In genomic region chr4:178612725-178613124, GRCh38 we compare ENCODE assay signal across 24 cellular contexts.
"Had no signal": no experiment of that assay in that cellular context is flagged by ENCODE, and none has a peak within 500 bp of the region (broad histone marks: within the 10 kb centered on the region; RNA-seq: fewer than 3 reads in every experiment).

No MANE protein-coding gene starts in this region.

- H3K36me3 ChIP-seq: gastroesophageal sphincter, heart right ventricle, neutrophil, pancreas, right lobe of liver, thyroid gland had no signal

- H3K4me1 Mint-ChIP-seq: immature natural killer cell; naive B cell; stimulated activated naive B cell treated with anti-CD40 and anti-IgM and Interleukin-4, amounts not matched to agents 10 μg/mL and 1 μg/mL and 100 μg/mL, for 72 hours; WTC11 had no signal

- FAIRE-seq: pancreas, small intestine had no signal

- H3K4me1 ChIP-seq: gastroesophageal sphincter, heart right ventricle, pancreas, right lobe of liver, thyroid gland had no signal

- H3K4me3 Mint-ChIP-seq: activated T-cell treated with anti-CD3 and anti-CD28 coated beads, Interleukin-2, amount 50 U/mL, for 72 hours; dendritic cell treated with granulocyte-macrophage colony-stimulating factor and Interleukin-4, amounts not matched to agents 40 ng/mL and 50 ng/mL, for 4 days; immature natural killer cell; stimulated activated naive B cell treated with anti-CD40 and anti-IgM and Interleukin-4, amounts not matched to agents 10 μg/mL and 1 μg/mL and 100 μg/mL, for 72 hours; WTC11 had no signal

- H3K9me3 ChIP-seq: gastroesophageal sphincter, mucosa of descending colon, neutrophil, pancreas, right lobe of liver, thyroid gland had no signal

- H3K27ac Mint-ChIP-seq: activated naive CD4-positive, alpha-beta T cell treated with anti-CD3 and anti-CD28 coated beads, Interleukin-2, amount 50 U/mL, for 72 hours; activated T-cell treated with anti-CD3 and anti-CD28 coated beads, Interleukin-2, amount 50 U/mL, for 72 hours; dendritic cell treated with granulocyte-macrophage colony-stimulating factor and Interleukin-4, amounts not matched to agents 40 ng/mL and 50 ng/mL, for 4 days; immature natural killer cell; naive B cell; stimulated activated naive B cell treated with anti-CD40 and anti-IgM and Interleukin-4, amounts not matched to agents 10 μg/mL and 1 μg/mL and 100 μg/mL, for 72 hours; WTC11 had no signal

- H3K9me3 Mint-ChIP-seq: dendritic cell treated with granulocyte-macrophage colony-stimulating factor and Interleukin-4, amounts not matched to agents 40 ng/mL and 50 ng/mL, for 4 days; WTC11 had no signal

- H3K27me3 ChIP-seq: gastroesophageal sphincter, heart right ventricle, neutrophil, pancreas, right lobe of liver, thyroid gland had no signal

- H3K4me3 ChIP-seq: gastroesophageal sphincter, heart right ventricle, mucosa of descending colon, pancreas, right lobe of liver, thyroid gland had no signal

- DNase-seq: activated CD4-positive, alpha-beta T cell treated with anti-CD3 and anti-CD28 coated beads for 4 hours; activated CD8-positive, alpha-beta memory T cell treated with anti-CD3 and anti-CD28 coated beads for 24 hours; activated CD8-positive, alpha-beta memory T cell treated with anti-CD3 and anti-CD28 coated beads, Interleukin-2, amount 50 U/mL, for 48 hours; activated effector memory CD4-positive, alpha-beta T cell treated with anti-CD3 and anti-CD28 coated beads, Interleukin-2, amount 50 U/mL, for 16 hours; activated T-cell treated with anti-CD3 and anti-CD28 coated beads, Interleukin-2, amount 50 U/mL, for 72 hours; amniotic stem cell; effector CD8-positive, alpha-beta T cell; heart right ventricle; immature natural killer cell; mesenchymal stem cell; mucosa of descending colon; naive B cell; pancreas; right lobe of liver; small intestine; stimulated activated naive B cell treated with anti-CD40 and anti-IgM and Interleukin-4, amounts not matched to agents 10 μg/mL and 1 μg/mL and 100 μg/mL, for 72 hours; SW 1271; T-helper 2 cell; thyroid gland had no signal

- H3K27me3 Mint-ChIP-seq: dendritic cell treated with granulocyte-macrophage colony-stimulating factor and Interleukin-4, amounts not matched to agents 40 ng/mL and 50 ng/mL, for 4 days; naive B cell; stimulated activated naive B cell treated with anti-CD40 and anti-IgM and Interleukin-4, amounts not matched to agents 10 μg/mL and 1 μg/mL and 100 μg/mL, for 72 hours had no signal

- H3K27ac ChIP-seq: gastroesophageal sphincter, heart right ventricle, neutrophil, pancreas, right lobe of liver, thyroid gland had no signal

- H3K36me3 Mint-ChIP-seq: activated naive CD4-positive, alpha-beta T cell treated with anti-CD3 and anti-CD28 coated beads, Interleukin-2, amount 50 U/mL, for 72 hours; naive B cell; stimulated activated naive B cell treated with anti-CD40 and anti-IgM and Interleukin-4, amounts not matched to agents 10 μg/mL and 1 μg/mL and 100 μg/mL, for 72 hours; WTC11 had no signal
